14 cellular contexts compared by ENCODE assay signal in the genomic region with DNA sequence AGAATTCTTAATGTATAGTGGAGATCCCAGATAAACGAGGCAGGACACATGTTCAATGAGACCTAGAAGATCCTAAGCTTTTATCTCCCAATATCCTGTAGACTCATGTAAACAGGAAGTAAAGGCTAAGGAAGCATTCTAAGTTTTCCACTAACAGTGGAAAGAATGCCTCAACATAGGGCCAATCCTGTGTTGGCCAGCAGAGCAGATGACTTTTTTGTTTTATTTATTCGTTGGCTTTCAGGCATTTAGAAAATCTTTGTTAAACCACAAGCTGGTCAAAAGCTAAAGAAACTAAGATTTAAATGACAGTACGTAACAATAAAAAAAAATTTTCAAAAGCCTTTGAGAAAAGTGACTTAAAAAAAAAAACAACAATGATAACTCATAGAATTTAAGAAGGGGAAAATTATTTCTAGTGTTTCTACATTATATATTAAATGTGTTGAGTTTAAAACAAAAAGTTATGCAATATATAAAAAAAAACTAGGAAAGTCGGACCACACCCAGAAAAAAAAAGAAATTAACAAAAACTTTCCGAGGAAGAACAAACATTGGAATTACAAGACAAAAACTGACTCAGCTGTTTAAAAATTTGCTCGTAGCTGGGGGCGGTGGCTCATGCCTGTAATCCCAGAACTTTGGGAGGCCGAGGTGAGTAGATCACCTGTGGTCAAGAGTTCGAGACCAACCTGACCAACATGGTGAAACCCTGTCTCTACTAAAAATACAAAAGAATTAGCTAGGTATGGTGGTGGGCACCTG.
"Had no signal": no experiment of that assay in that cellular context is flagged by ENCODE, and none has a peak within 500 bp of the region (broad histone marks: within the 10 kb centered on the region; RNA-seq: fewer than 3 reads in every experiment).

No MANE protein-coding gene starts in this region.

- H3K27ac Mint-ChIP-seq: activated CD8-positive, alpha-beta T cell treated with anti-CD3 and anti-CD28 coated beads for 36 hours; activated naive CD8-positive, alpha-beta T cell treated with anti-CD3 and anti-CD28 coated beads, Interleukin-2, amount 50 U/mL, for 24 hours; naive B cell had no signal

- H3K27me3 ChIP-seq: thyroid gland, uterus had no signal

- H3K4me3 Mint-ChIP-seq: activated CD8-positive, alpha-beta T cell treated with anti-CD3 and anti-CD28 coated beads for 36 hours; activated naive CD8-positive, alpha-beta T cell treated with anti-CD3 and anti-CD28 coated beads, Interleukin-2, amount 50 U/mL, for 24 hours; naive B cell had no signal

- H3K9me3 ChIP-seq: thyroid gland, uterus had no signal

- DNase-seq: activated CD4-positive, alpha-beta T cell treated with anti-CD3 and anti-CD28 coated beads for 4 hours; activated CD8-positive, alpha-beta memory T cell treated with anti-CD3 and anti-CD28 coated beads, Interleukin-2, amount 50 U/mL, for 4 hours; activated CD8-positive, alpha-beta T cell treated with anti-CD3 and anti-CD28 coated beads for 36 hours; activated naive CD4-positive, alpha-beta T cell treated with Interleukin-2 at 50 U/mL for 16 hours; activated naive CD8-positive, alpha-beta T cell treated with anti-CD3 and anti-CD28 coated beads, Interleukin-2, amount 50 U/mL, for 24 hours; caudate nucleus; effector CD4-positive, alpha-beta T cell; midbrain; naive B cell; retina; thyroid gland; uterus; WERI-Rb-1 had no signal

- H3K36me3 Mint-ChIP-seq: naive B cell had no signal

- H3K4me3 ChIP-seq: coronary artery, thyroid gland, uterus had no signal

- H3K4me1 Mint-ChIP-seq: activated naive CD8-positive, alpha-beta T cell treated with anti-CD3 and anti-CD28 coated beads, Interleukin-2, amount 50 U/mL, for 24 hours; naive B cell had no signal

- H3K4me1 ChIP-seq: thyroid gland, uterus had no signal

- H3K36me3 ChIP-seq: thyroid gland, uterus, WERI-Rb-1 had no signal

- H3K27me3 Mint-ChIP-seq: activated CD8-positive, alpha-beta T cell treated with anti-CD3 and anti-CD28 coated beads for 36 hours; activated naive CD8-positive, alpha-beta T cell treated with anti-CD3 and anti-CD28 coated beads, Interleukin-2, amount 50 U/mL, for 24 hours; naive B cell had no signal

- H3K27ac ChIP-seq: coronary artery, thyroid gland, uterus, WERI-Rb-1 had no signal
